Comparison of ENCODE assay signal across 8 cellular contexts in the genomic region with DNA sequence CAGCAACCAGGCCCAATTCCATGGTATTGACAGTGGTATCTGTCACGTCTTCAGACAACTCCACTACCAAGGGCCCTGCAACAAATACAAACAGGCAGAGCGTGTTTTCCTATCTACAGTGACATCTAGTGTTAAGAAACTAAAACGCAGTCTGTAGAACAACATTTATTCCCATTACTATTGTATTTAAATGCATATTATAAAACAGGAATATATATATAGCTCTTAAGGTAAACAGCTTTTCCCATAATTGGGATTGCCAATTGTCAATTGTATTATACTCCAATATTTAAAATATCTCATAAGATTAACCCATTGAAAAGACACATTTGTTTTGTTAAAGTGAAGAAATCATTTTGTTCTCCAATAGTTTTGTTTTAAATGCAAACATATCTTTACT.
DNase-seq lines count a peak whose midpoint lies in the region; FAIRE-seq and TF ChIP-seq lines count a peak whose summit lies in the region.

No MANE protein-coding gene starts in this region.

- H3K9me3 ChIP-seq in sigmoid colon = no peaks in the 10 kb centered on the region

- no peaks in the 10 kb centered on the region for H3K36me3 ChIP-seq in sigmoid colon

- intact Hi-C loops in sigmoid colon (cut with DNase I) = no loop called here
- intact Hi-C loops in posterior cingulate gyrus (cut with DNase I) = loop anchor here (1.0 kb wide), 1 partner anchor 112 kb away; no protein-coding TSS in a partner anchor

- no peak overlapping the region for H3K27ac ChIP-seq in sigmoid colon

- no peak for FAIRE-seq in H54 (lab: Jason Lieb, UNC)
- FAIRE-seq in TTC549 (lab: Jason Lieb, UNC) = peak; percentile 67

- peak in 3 of 4 experiments; percentile 62 to 66 (median 64) for TF ChIP-seq CTCF in sigmoid colon (IDR thresholded peaks at IDR 0.05)

- 7 to 19% methylated on average over 3 of the region's 3 CpGs for WGBS in sigmoid colon, 2 donors

- no peak overlapping the region for H3K4me3 ChIP-seq in sigmoid colon

- TF ChIP-seq EP300 in sigmoid colon (IDR thresholded peaks at IDR 0.05) = no peak

- peak; percentile 2 for DNase-seq in DMS79 (lab: John Stamatoyannopoulos, UW)
- DNase-seq in H54 (ENCODE audit: insufficient read length, low spot score) = peak; percentile 13
- peak; percentile 19 to 82 (median 53) for DNase-seq in NCI-H1417 (lab: John Stamatoyannopoulos, UW)
- peak; percentile 53 for DNase-seq in glomerular visceral epithelial cell (ENCODE audit: extremely low spot score)
- no peak for DNase-seq in sigmoid colon
- DNase-seq in activated CD8-positive, alpha-beta memory T cell treated with anti-CD3 and anti-CD28 coated beads, Interleukin-2, amount 50 U/mL, for 48 hours = no peak
- no peak for DNase-seq in posterior cingulate gyrus

- no peak for TF ChIP-seq POLR2A in H54 (IDR thresholded peaks at IDR 0.05; ENCODE audit: low read depth, low read length)
- no peak for TF ChIP-seq POLR2A in sigmoid colon (IDR thresholded peaks at IDR 0.05)

- no peaks in the 10 kb centered on the region for H3K27me3 ChIP-seq in sigmoid colon

- peaks cover 3 to 31% (median 27%) of the 10 kb centered on the region in 4 donors for H3K4me1 ChIP-seq in sigmoid colon

Comparison
In these comparisons a context has a peak if more than half of its experiments do, and no peak if none do; other contexts are left out.
1. DNase-seq: peak in DMS79 (single experiment), H54 (single experiment), NCI-H1417 (3 of 3) and glomerular visceral epithelial cell (single experiment); none in sigmoid colon (single experiment), activated CD8-positive, alpha-beta memory T cell treated with anti-CD3 and anti-CD28 coated beads, Interleukin-2, amount 50 U/mL, for 48 hours (single experiment) and posterior cingulate gyrus (0 of 10).